In the genomic region with DNA sequence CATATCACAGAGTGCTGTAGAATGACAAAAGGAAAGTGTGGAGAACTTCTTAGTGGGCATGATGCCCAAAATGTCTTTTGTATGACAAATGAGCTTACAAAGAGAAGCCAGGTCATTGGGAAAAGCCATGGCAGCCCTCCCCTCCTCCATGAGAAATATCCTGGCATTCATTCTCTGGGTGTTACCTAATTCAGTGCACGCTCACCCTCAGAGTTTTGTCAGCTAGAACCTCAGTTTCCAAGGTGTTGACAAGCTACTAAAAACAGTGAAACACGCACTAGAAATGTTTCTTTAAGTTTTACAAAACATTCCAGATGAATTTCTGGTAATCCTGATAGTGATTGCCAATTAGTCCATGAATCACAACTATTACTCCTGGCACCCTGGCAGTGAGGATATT, we compare ENCODE assay signal across 32 cellular contexts.
"Had no signal": no experiment of that assay in that cellular context is flagged by ENCODE, and none has a peak within 500 bp of the region (broad histone marks: within the 10 kb centered on the region; RNA-seq: fewer than 3 reads in every experiment).

No MANE protein-coding gene starts in this region.

- H3K4me3 Mint-ChIP-seq: activated naive CD8-positive, alpha-beta T cell; natural killer cell treated with Interleukin-12 subunit alpha and Interleukin-12 subunit beta and Interleukin-15 and Interleukin-18, amount 100 ng/mL, for 72 hours; stimulated activated memory B cell treated with anti-CD40 and anti-IgM and Interleukin-4, amounts not matched to agents 10 μg/mL and 1 μg/mL and 100 μg/mL, for 72 hours; stimulated activated naive CD8-positive, alpha-beta T cell treated with anti-CD3 and anti-CD28 coated beads, Interleukin-15, amount 100 ng/mL, for 72 hours; T-helper 1 cell treated with Interleukin-12 subunit alpha and Interleukin-12 subunit beta and Interleukin-4 antibody, amounts not matched to agents 30 μg/mL and 1 μg/mL, for 36 hours had no signal

- H3K27me3 Mint-ChIP-seq: activated naive CD8-positive, alpha-beta T cell; stimulated activated memory B cell treated with anti-CD40 and anti-IgM and Interleukin-4, amounts not matched to agents 10 μg/mL and 1 μg/mL and 100 μg/mL, for 72 hours; stimulated activated naive CD8-positive, alpha-beta T cell treated with anti-CD3 and anti-CD28 coated beads, Interleukin-15, amount 100 ng/mL, for 72 hours had no signal

- H3K9me3 ChIP-seq: body of pancreas, heart left ventricle, left lung, lower lobe of right lung, mucosa of descending colon, suprapubic skin, tibial artery had no signal

- H3K27ac Mint-ChIP-seq: activated naive CD8-positive, alpha-beta T cell; natural killer cell treated with Interleukin-12 subunit alpha and Interleukin-12 subunit beta and Interleukin-15 and Interleukin-18, amount 100 ng/mL, for 72 hours; stimulated activated memory B cell treated with anti-CD40 and anti-IgM and Interleukin-4, amounts not matched to agents 10 μg/mL and 1 μg/mL and 100 μg/mL, for 72 hours; stimulated activated naive CD8-positive, alpha-beta T cell treated with anti-CD3 and anti-CD28 coated beads, Interleukin-15, amount 100 ng/mL, for 72 hours; T-helper 1 cell treated with Interleukin-12 subunit alpha and Interleukin-12 subunit beta and Interleukin-4 antibody, amounts not matched to agents 30 μg/mL and 1 μg/mL, for 36 hours had no signal

- H3K9me3 Mint-ChIP-seq: natural killer cell treated with Interleukin-12 subunit alpha and Interleukin-12 subunit beta and Interleukin-15 and Interleukin-18, amount 100 ng/mL, for 72 hours; stimulated activated memory B cell treated with anti-CD40 and anti-IgM and Interleukin-4, amounts not matched to agents 10 μg/mL and 1 μg/mL and 100 μg/mL, for 72 hours; stimulated activated naive CD8-positive, alpha-beta T cell treated with anti-CD3 and anti-CD28 coated beads, Interleukin-15, amount 100 ng/mL, for 72 hours; T-helper 1 cell treated with Interleukin-12 subunit alpha and Interleukin-12 subunit beta and Interleukin-4 antibody, amounts not matched to agents 30 μg/mL and 1 μg/mL, for 36 hours had no signal

- H3K27me3 ChIP-seq: body of pancreas, foreskin keratinocyte, heart left ventricle, left lung, suprapubic skin, tibial artery had no signal

- H3K4me3 ChIP-seq: body of pancreas, heart left ventricle, left lung, lower lobe of right lung, mucosa of descending colon, suprapubic skin, tibial artery had no signal

- H3K4me1 Mint-ChIP-seq: stimulated activated memory B cell treated with anti-CD40 and anti-IgM and Interleukin-4, amounts not matched to agents 10 μg/mL and 1 μg/mL and 100 μg/mL, for 72 hours; stimulated activated naive CD8-positive, alpha-beta T cell treated with anti-CD3 and anti-CD28 coated beads, Interleukin-15, amount 100 ng/mL, for 72 hours had no signal

- H3K4me1 ChIP-seq: body of pancreas, foreskin keratinocyte, heart left ventricle, left lung, lower lobe of right lung, suprapubic skin had no signal

- FAIRE-seq: colon, small intestine, TTC549 had no signal

- H3K27ac ChIP-seq: body of pancreas, foreskin keratinocyte, heart left ventricle, left lung, lower lobe of right lung, suprapubic skin, tibial artery, WERI-Rb-1 had no signal

- H3K36me3 Mint-ChIP-seq: activated naive CD8-positive, alpha-beta T cell; natural killer cell treated with Interleukin-12 subunit alpha and Interleukin-12 subunit beta and Interleukin-15 and Interleukin-18, amount 100 ng/mL, for 72 hours; stimulated activated memory B cell treated with anti-CD40 and anti-IgM and Interleukin-4, amounts not matched to agents 10 μg/mL and 1 μg/mL and 100 μg/mL, for 72 hours had no signal

- H3K36me3 ChIP-seq: heart left ventricle, left lung, lower lobe of right lung, suprapubic skin, tibial artery, WERI-Rb-1 had no signal

- ATAC-seq: activated CD4-positive, CD25-positive, alpha-beta regulatory T cell treated with anti-CD3 and anti-CD28 coated beads, Interleukin-2, amount 50 U/mL, for 24 hours; body of pancreas; foreskin keratinocyte; heart left ventricle; left lung; lower lobe of right lung; mucosa of descending colon; natural killer cell treated with Interleukin-12 subunit alpha and Interleukin-12 subunit beta and Interleukin-15 and Interleukin-18, amount 100 ng/mL, for 72 hours; sciatic nerve; stimulated activated memory B cell treated with anti-CD40 and anti-IgM and Interleukin-4, amounts not matched to agents 10 μg/mL and 1 μg/mL and 100 μg/mL, for 72 hours; stimulated activated naive CD8-positive, alpha-beta T cell treated with anti-CD3 and anti-CD28 coated beads, Interleukin-15, amount 100 ng/mL, for 72 hours had no signal

- DNase-seq: activated CD4-positive, alpha-beta T cell treated with anti-CD3 and anti-CD28 coated beads for 48 hours; activated CD4-positive, alpha-beta T cell treated with anti-CD3 and anti-CD28 coated beads, Interleukin-2, amount 50 U/mL, for 48 hours; activated CD8-positive, alpha-beta memory T cell treated with anti-CD3 and anti-CD28 coated beads for 24 hours; activated effector memory CD4-positive, alpha-beta T cell treated with Interleukin-2 at 50 U/mL for 16 hours; activated naive CD4-positive, alpha-beta T cell treated with Interleukin-2 at 50 U/mL for 16 hours; anterior cingulate cortex; body of pancreas; dermis blood vessel endothelial cell; effector CD4-positive, alpha-beta T cell; foreskin keratinocyte; heart left ventricle; hypothalamus; left lung; lower lobe of right lung; mucosa of descending colon; small intestine; stimulated activated CD4-positive, alpha-beta T cell treated with anti-CD3 and anti-CD28 coated beads, Interleukin-1b, Interleukin-23, amount 100 ng/mL, for 48 hours; stimulated activated CD4-positive, alpha-beta T cell treated with anti-CD3 and anti-CD28 coated beads, Interleukin-4, amount 100 ng/mL, for 4 hours; stimulated activated CD8-positive, alpha-beta memory T cell treated with anti-CD3 and anti-CD28 coated beads, Interleukin-4, amount 100 ng/mL, for 48 hours; stimulated activated naive CD8-positive, alpha-beta T cell treated with anti-CD3 and anti-CD28 coated beads, Interleukin-15, amount 100 ng/mL, for 72 hours; T-helper 9 cell; tibial artery; WERI-Rb-1 had no signal
